In the genomic region with DNA sequence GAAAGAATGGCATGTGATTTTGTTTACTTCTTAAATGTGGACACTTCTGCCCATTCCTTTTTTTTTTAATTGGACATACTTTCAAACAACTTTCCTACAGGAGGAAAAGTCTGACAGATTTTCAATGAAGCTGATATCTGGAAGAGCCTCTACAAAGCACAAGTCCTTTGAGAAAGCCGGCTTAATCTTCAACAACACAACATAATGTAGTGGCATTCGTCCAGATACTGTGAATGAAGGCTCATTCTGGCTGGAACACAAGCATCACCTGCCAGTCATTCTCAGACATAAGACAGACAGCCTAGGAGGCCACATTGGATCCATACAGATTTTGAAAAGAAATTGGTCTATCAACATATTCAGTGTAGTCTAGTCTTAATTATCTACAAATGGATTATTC, we compare ENCODE assay signal across 21 cellular contexts.
DNase-seq lines count a peak whose midpoint lies in the region; ATAC-seq lines count a peak whose summit lies in the region.
"Had no signal": no experiment of that assay in that cellular context is flagged by ENCODE, and none has a peak within 500 bp of the region (broad histone marks: within the 10 kb centered on the region; RNA-seq: fewer than 3 reads in every experiment).

No MANE protein-coding gene starts in this region.

- H3K27ac Mint-ChIP-seq in T-helper 2 cell treated with Interferon-gamma antibody and Interleukin-4, amounts not matched to agents 5 μg/mL and 100 μg/mL, for 36 hours = no peak overlapping the region
- H3K27ac Mint-ChIP-seq: H9 had no signal

- no peak overlapping the region for H3K4me3 Mint-ChIP-seq in T-helper 2 cell treated with Interferon-gamma antibody and Interleukin-4, amounts not matched to agents 5 μg/mL and 100 μg/mL, for 36 hours
- H3K4me3 Mint-ChIP-seq: H9 had no signal

- DNase-seq in kidney glomerular epithelial cell (lab: John Stamatoyannopoulos, UW) (peak; percentile 60), pons (ENCODE audit: low spot score) (peak; percentile 72), superior temporal gyrus (ENCODE audit: extremely low spot score) (peak; percentile 62), T-helper 2 cell (no peak)
- no peak for DNase-seq in T-helper 2 cell treated with Interferon-gamma antibody and Interleukin-4, amounts not matched to agents 5 μg/mL and 100 μg/mL, for 36 hours (ENCODE audit: low spot score)
- DNase-seq: BE2C, EL, GF-D8, GM23248, H9, NCI-H1105, NCI-H2029 treated with DMSO at 0.1 percent for 48 hours, NCI-H226, NCI-H510A treated with DMSO at 0.1 percent for 48 hours, NCI-H748 treated with DMSO at 0.1 percent for 48 hours, Peyer's patch, SJCRH30 had no signal

- peak overlapping the region; percentile 48 for H3K27ac ChIP-seq in angular gyrus (ENCODE audit: low read depth, low read length)
- H3K27ac ChIP-seq: A549, GM23248, Peyer's patch, SJCRH30 had no signal

- peaks cover 30% of the 10 kb centered on the region for H3K4me1 Mint-ChIP-seq in T-helper 2 cell treated with Interferon-gamma antibody and Interleukin-4, amounts not matched to agents 5 μg/mL and 100 μg/mL, for 36 hours (ENCODE audit: low read depth)

- ATAC-seq in HG02884 (IDR thresholded peaks at IDR 0.05; ENCODE audit: unreplicated experiment) = no peak
- ATAC-seq in HG03520 (IDR thresholded peaks at IDR 0.05; ENCODE audit: unreplicated experiment) = no peak
- ATAC-seq: A549 had no signal

- H3K27me3 Mint-ChIP-seq in T-helper 2 cell treated with Interferon-gamma antibody and Interleukin-4, amounts not matched to agents 5 μg/mL and 100 μg/mL, for 36 hours (ENCODE audit: low read depth) = no peaks in the 10 kb centered on the region

- H3K9me3 Mint-ChIP-seq in T-helper 2 cell treated with Interferon-gamma antibody and Interleukin-4, amounts not matched to agents 5 μg/mL and 100 μg/mL, for 36 hours = no peaks in the 10 kb centered on the region
- H3K9me3 Mint-ChIP-seq: H9 had no signal

- H3K36me3 Mint-ChIP-seq in T-helper 2 cell treated with Interferon-gamma antibody and Interleukin-4, amounts not matched to agents 5 μg/mL and 100 μg/mL, for 36 hours (ENCODE audit: low read depth) = peaks cover 15% of the 10 kb centered on the region

Comparison
In these comparisons a context has a peak if more than half of its experiments do, and no peak if none do; other contexts are left out.
1. DNase-seq: peak in kidney glomerular epithelial cell (single experiment), pons (single experiment) and superior temporal gyrus (single experiment); none in T-helper 2 cell treated with Interferon-gamma antibody and Interleukin-4, amounts not matched to agents 5 μg/mL and 100 μg/mL, for 36 hours (single experiment) and T-helper 2 cell (0 of 5).